In genomic region chr20:57075181-57075580, GRCh38 we compare ENCODE assay signal across 17 cellular contexts.
DNase-seq lines count a peak whose midpoint lies in the region; ATAC-seq and TF ChIP-seq lines count a peak whose summit lies in the region.
"Had no signal": no experiment of that assay in that cellular context is flagged by ENCODE, and none has a peak within 500 bp of the region (broad histone marks: within the 10 kb centered on the region; RNA-seq: fewer than 3 reads in every experiment).

No MANE protein-coding gene starts in this region.

- peak; percentile 39; the same call in 1 of the 2 replicates for TF ChIP-seq CTCF in PC-3 (conservative IDR thresholded peaks at IDR 0.05; ENCODE audit: low read depth, low read length)
- TF ChIP-seq CTCF in VCaP (conservative IDR thresholded peaks at IDR 0.05): no peak
- no peak for TF ChIP-seq CTCF in suprapubic skin (IDR thresholded peaks at IDR 0.05)

- H2AFZ ChIP-seq in PC-3 (ENCODE audit: low read length): no peak overlapping the region

- no peaks in the 10 kb centered on the region for H3F3A ChIP-seq in PC-3 (ENCODE audit: low read length, unreplicated experiment)

- H3K4me3 ChIP-seq in PC-3 (ENCODE audit: low read length) (no peak overlapping the region), suprapubic skin (no peak overlapping the region)
- H3K4me3 ChIP-seq: BLaER1, HAP-1 had no signal

- H3K9ac ChIP-seq in PC-3 (ENCODE audit: low read length): no peak overlapping the region
- H3K9ac ChIP-seq: BLaER1 had no signal

- H3K4me1 ChIP-seq in PC-3 (ENCODE audit: insufficient read depth, low read length): peaks cover 39% of the 10 kb centered on the region
- H3K4me1 ChIP-seq in suprapubic skin: peaks cover 30% of the 10 kb centered on the region
- H3K4me1 ChIP-seq: BLaER1, HAP-1 had no signal

- no peak overlapping the region for H3K27ac Mint-ChIP-seq in natural killer cell treated with Interleukin-12 subunit alpha and Interleukin-12 subunit beta and Interleukin-15 and Interleukin-18, amount 100 ng/mL, for 72 hours
- H3K27ac Mint-ChIP-seq: B cell; CD4-positive, alpha-beta T cell; CD8-positive, alpha-beta memory T cell had no signal

- TF ChIP-seq POLR2A in suprapubic skin (IDR thresholded peaks at IDR 0.05): no peak

- intact Hi-C loops in PC-3 (cut with micrococcal nuclease): no loop called here

- no peaks in the 10 kb centered on the region for H3K79me2 ChIP-seq in PC-3 (ENCODE audit: low read length)

- no peaks in the 10 kb centered on the region for H3K9me2 ChIP-seq in PC-3 (replicated peaks; ENCODE audit: low read length)

- no peak overlapping the region for H3K4me3 Mint-ChIP-seq in natural killer cell treated with Interleukin-12 subunit alpha and Interleukin-12 subunit beta and Interleukin-15 and Interleukin-18, amount 100 ng/mL, for 72 hours
- H3K4me3 Mint-ChIP-seq: B cell; CD4-positive, alpha-beta T cell; CD8-positive, alpha-beta memory T cell had no signal

- H3K4me2 ChIP-seq in PC-3 (ENCODE audit: low read length): no peak overlapping the region
- H3K4me2 ChIP-seq: BLaER1 had no signal

- H3K9me3 Mint-ChIP-seq in natural killer cell treated with Interleukin-12 subunit alpha and Interleukin-12 subunit beta and Interleukin-15 and Interleukin-18, amount 100 ng/mL, for 72 hours: peaks cover 9% of the 10 kb centered on the region

- H3K27me3 Mint-ChIP-seq in natural killer cell treated with Interleukin-12 subunit alpha and Interleukin-12 subunit beta and Interleukin-15 and Interleukin-18, amount 100 ng/mL, for 72 hours: peaks cover 17 to 44% of the 10 kb centered on the region in 2 donors

- H3K9me3 ChIP-seq in PC-3 (ENCODE audit: low read length): peaks cover 23% of the 10 kb centered on the region
- H3K9me3 ChIP-seq in suprapubic skin: peaks cover 5% of the 10 kb centered on the region

- peaks cover 6% of the 10 kb centered on the region; the same call in 1 of the 2 replicates for H3K36me3 ChIP-seq in PC-3 (ENCODE audit: low read depth, low read length)
- H3K36me3 ChIP-seq in suprapubic skin: no peaks in the 10 kb centered on the region
- H3K36me3 ChIP-seq: BLaER1, HAP-1 had no signal

- DNase-seq in ELR (ENCODE audit: low read depth): peak; percentile 37
- peak; percentile 72 for DNase-seq in PC-3
- DNase-seq in suprapubic skin (ENCODE audit: low spot score in 2 of 2): no peak
- no peak for DNase-seq in activated CD4-positive, alpha-beta T cell treated with anti-CD3 and anti-CD28 coated beads, Interleukin-2, amount 50 U/mL, for 4 hours
- no peak for DNase-seq in foreskin melanocyte
- no peak for DNase-seq in DMS 273 (lab: John Stamatoyannopoulos, UW; ENCODE audit: unreplicated experiment)
- no peak for DNase-seq in natural killer cell treated with Interleukin-12 subunit alpha and Interleukin-12 subunit beta and Interleukin-15 and Interleukin-18, amount 100 ng/mL, for 72 hours (ENCODE audit: low spot score)
- DNase-seq: CD4-positive, alpha-beta T cell; CD8-positive, alpha-beta memory T cell; DMS53; DMS79 treated with DMSO at 0.1 percent for 48 hours; GOT3 had no signal

- H3K27me3 ChIP-seq in PC-3 (ENCODE audit: low read length) (no peaks in the 10 kb centered on the region), suprapubic skin (peaks cover 30% of the 10 kb centered on the region)

- no TSS peak for BruUV-seq in PC-3 (replicated peaks; lab: Mats Ljungman, UMichigan)

- TF ChIP-seq EP300 in suprapubic skin (IDR thresholded peaks at IDR 0.05): no peak

- 70% methylated on average over 5 of the region's 5 CpGs for WGBS in suprapubic skin

- no peaks in the 10 kb centered on the region for H3K4me1 Mint-ChIP-seq in natural killer cell treated with Interleukin-12 subunit alpha and Interleukin-12 subunit beta and Interleukin-15 and Interleukin-18, amount 100 ng/mL, for 72 hours (ENCODE audit: low read depth in 2 of 2)
- H3K4me1 Mint-ChIP-seq: B cell had no signal

- H3K27ac ChIP-seq in PC-3 (ENCODE audit: low read length) (peak overlapping the region; percentile 80; the same call in 1 of the 2 replicates), VCaP (peak overlapping the region; percentile 14; the same call in 1 of the 2 replicates), suprapubic skin (peak overlapping the region; percentile 41)
- H3K27ac ChIP-seq: BLaER1, C4-2B had no signal

- ATAC-seq in PC-3: peak; percentile 20; the same call in 1 of the 2 replicates
- ATAC-seq in natural killer cell treated with Interleukin-12 subunit alpha and Interleukin-12 subunit beta and Interleukin-15 and Interleukin-18, amount 100 ng/mL, for 72 hours: no peak

- H4K20me1 ChIP-seq in PC-3 (ENCODE audit: low read length): no peaks in the 10 kb centered on the region
- H4K20me1 ChIP-seq: BLaER1 had no signal

- H3K36me3 Mint-ChIP-seq in natural killer cell treated with Interleukin-12 subunit alpha and Interleukin-12 subunit beta and Interleukin-15 and Interleukin-18, amount 100 ng/mL, for 72 hours: peaks cover 19% of the 10 kb centered on the region
- H3K36me3 Mint-ChIP-seq: CD8-positive, alpha-beta memory T cell had no signal

- POLR2A ChIA-PET in PC-3 (lab: Charles Lee; ENCODE audit: unreplicated experiment): no interaction called here

- CTCF ChIA-PET in PC-3 (lab: Charles Lee): no interaction called here

Comparison
In these comparisons a context has a peak if more than half of its experiments do, and no peak if none do; other contexts are left out.
1. DNase-seq: peak in ELR (single experiment) and PC-3 (single experiment); none in suprapubic skin (0 of 2), activated CD4-positive, alpha-beta T cell treated with anti-CD3 and anti-CD28 coated beads, Interleukin-2, amount 50 U/mL, for 4 hours (0 of 2), foreskin melanocyte (single experiment), DMS 273 (single experiment) and natural killer cell treated with Interleukin-12 subunit alpha and Interleukin-12 subunit beta and Interleukin-15 and Interleukin-18, amount 100 ng/mL, for 72 hours (single experiment).
2. H3K27ac ChIP-seq: peak in every context shown above with its lines; median percentile 80 in PC-3; 41 in suprapubic skin; 14 in VCaP.